Comparison of ENCODE assay signal across 20 cellular contexts in the genomic region with DNA sequence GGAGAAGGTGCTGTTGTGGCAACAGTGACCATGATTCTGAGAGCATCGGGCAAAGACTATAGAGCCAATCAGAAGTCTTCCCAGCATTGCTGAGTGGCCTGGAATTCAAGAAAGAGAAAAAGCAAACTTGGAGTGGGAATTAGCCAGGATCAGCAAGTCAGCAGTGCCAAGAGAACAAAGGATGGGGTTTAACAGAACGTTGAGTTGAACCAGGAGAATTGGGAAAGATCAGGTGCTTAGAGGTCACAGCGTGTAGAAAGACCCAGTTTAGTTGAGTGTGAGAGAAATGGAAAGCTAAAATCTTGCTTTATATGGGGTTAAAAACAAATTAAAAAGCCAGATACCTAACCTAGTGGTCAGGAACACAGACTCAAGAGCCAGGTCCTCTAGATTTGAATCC.
DNase-seq lines count a peak whose midpoint lies in the region; ATAC-seq lines count a peak whose summit lies in the region.
"Had no signal": no experiment of that assay in that cellular context is flagged by ENCODE, and none has a peak within 500 bp of the region (broad histone marks: within the 10 kb centered on the region; RNA-seq: fewer than 3 reads in every experiment).

No MANE protein-coding gene starts in this region.

- ATAC-seq in CD4-positive, CD25-positive, alpha-beta regulatory T cell (ENCODE audit: low read depth in 2 of 2): no peak
- ATAC-seq in activated CD8-positive, alpha-beta T cell treated with anti-CD3 and anti-CD28 coated beads, Interleukin-2, amount 10 ng/mL, durations not matched to agents 7 days and 5 days: no peak
- ATAC-seq in naive thymus-derived CD8-positive, alpha-beta T cell: no peak
- ATAC-seq in HG02571 (IDR thresholded peaks at IDR 0.05; ENCODE audit: unreplicated experiment) (no peak), GM21786 (IDR thresholded peaks at IDR 0.05; ENCODE audit: unreplicated experiment) (no peak)
- ATAC-seq: psoas muscle; stimulated activated memory B cell treated with anti-CD40 and anti-IgM and Interleukin-4, amounts not matched to agents 10 μg/mL and 1 μg/mL and 100 μg/mL, for 72 hours had no signal

- H3K4me1 Mint-ChIP-seq in CD4-positive, CD25-positive, alpha-beta regulatory T cell: peaks cover 19 to 32% (median 27%) of the 10 kb centered on the region in 4 donors
- H3K4me1 Mint-ChIP-seq in activated CD8-positive, alpha-beta T cell treated with anti-CD3 and anti-CD28 coated beads, Interleukin-2, amount 10 ng/mL, durations not matched to agents 7 days and 5 days (ENCODE audit: low read depth): peaks cover 58% of the 10 kb centered on the region
- peaks cover 23 to 39% (median 37%) of the 10 kb centered on the region in 4 donors for H3K4me1 Mint-ChIP-seq in naive thymus-derived CD8-positive, alpha-beta T cell

- H3K9me3 Mint-ChIP-seq in CD4-positive, CD25-positive, alpha-beta regulatory T cell: no peaks in the 10 kb centered on the region
- H3K9me3 Mint-ChIP-seq in activated CD8-positive, alpha-beta T cell treated with anti-CD3 and anti-CD28 coated beads, Interleukin-2, amount 10 ng/mL, durations not matched to agents 7 days and 5 days (ENCODE audit: insufficient read depth): no peaks in the 10 kb centered on the region
- H3K9me3 Mint-ChIP-seq in naive thymus-derived CD8-positive, alpha-beta T cell: peaks cover 0 to 14% (median 0%) of the 10 kb centered on the region in 9 donors
- H3K9me3 Mint-ChIP-seq: stimulated activated memory B cell treated with anti-CD40 and anti-IgM and Interleukin-4, amounts not matched to agents 10 μg/mL and 1 μg/mL and 100 μg/mL, for 72 hours had no signal

- peaks cover 30 to 89% (median 56%) of the 10 kb centered on the region in 10 experiments for H3K4me1 ChIP-seq in BLaER1 treated with 17β-estradiol and CSF1 and Interleukin-3, amounts not matched to agents 10 nM and 100 nM
- peaks cover 8% of the 10 kb centered on the region for H3K4me1 ChIP-seq in CD4-positive, CD25-positive, alpha-beta regulatory T cell (ENCODE audit: control insufficient read depth, insufficient read depth, low read length, poor library complexity, severe bottlenecking)
- H3K4me1 ChIP-seq: neural progenitor cell had no signal

- H3K4me2 ChIP-seq in BLaER1 treated with 17β-estradiol and CSF1 and Interleukin-3, amounts not matched to agents 10 nM and 100 nM: peak overlapping the region; percentile 45 to 84 (median 68); a peak in 20 of 22 replicates
- H3K4me2 ChIP-seq: neural progenitor cell had no signal

- H4K20me1 ChIP-seq in BLaER1 treated with 17β-estradiol and CSF1 and Interleukin-3, amounts not matched to agents 10 nM and 100 nM: no peaks in the 10 kb centered on the region

- no peak for DNase-seq in CD4-positive, CD25-positive, alpha-beta regulatory T cell
- DNase-seq in activated CD8-positive, alpha-beta T cell treated with anti-CD3 and anti-CD28 coated beads, Interleukin-2, amount 10 ng/mL, durations not matched to agents 7 days and 5 days: no peak
- DNase-seq in naive thymus-derived CD8-positive, alpha-beta T cell: no peak
- DNase-seq in KBM-7: no peak
- DNase-seq: activated gamma-delta T cell treated with Interleukin-2 at 50 U/mL for 16 hours; central memory CD4-positive, alpha-beta T cell; dorsolateral prefrontal cortex; left ventricle myocardium inferior; NCI-H1105 treated with DMSO at 0.1 percent for 48 hours; NCI-H2029 treated with DMSO at 0.1 percent for 48 hours; NCI-H345; NCI-H82; psoas muscle had no signal

- peak overlapping the region in 7 of 11 experiments; percentile 4 to 66 (median 48); a peak in 14 of 22 replicates for H3K9ac ChIP-seq in BLaER1 treated with 17β-estradiol and CSF1 and Interleukin-3, amounts not matched to agents 10 nM and 100 nM
- H3K9ac ChIP-seq: neural progenitor cell had no signal

- peaks cover 0 to 14% (median 0%) of the 10 kb centered on the region in 11 experiments; a peak in 2 of 22 replicates for H3K36me3 ChIP-seq in BLaER1 treated with 17β-estradiol and CSF1 and Interleukin-3, amounts not matched to agents 10 nM and 100 nM
- no peaks in the 10 kb centered on the region for H3K36me3 ChIP-seq in CD4-positive, CD25-positive, alpha-beta regulatory T cell (ENCODE audit: control insufficient read depth, insufficient read depth, low read length)

- H3K4me3 Mint-ChIP-seq in CD4-positive, CD25-positive, alpha-beta regulatory T cell: no peak overlapping the region
- H3K4me3 Mint-ChIP-seq in activated CD8-positive, alpha-beta T cell treated with anti-CD3 and anti-CD28 coated beads, Interleukin-2, amount 10 ng/mL, durations not matched to agents 7 days and 5 days: peak overlapping the region; percentile 32
- peak overlapping the region in 5 of 10 donors; percentile 1 to 48 (median 4) for H3K4me3 Mint-ChIP-seq in naive thymus-derived CD8-positive, alpha-beta T cell
- H3K4me3 Mint-ChIP-seq: neural progenitor cell; stimulated activated memory B cell treated with anti-CD40 and anti-IgM and Interleukin-4, amounts not matched to agents 10 μg/mL and 1 μg/mL and 100 μg/mL, for 72 hours had no signal

- no peaks in the 10 kb centered on the region for H3K27me3 Mint-ChIP-seq in CD4-positive, CD25-positive, alpha-beta regulatory T cell
- H3K27me3 Mint-ChIP-seq in activated CD8-positive, alpha-beta T cell treated with anti-CD3 and anti-CD28 coated beads, Interleukin-2, amount 10 ng/mL, durations not matched to agents 7 days and 5 days (ENCODE audit: low read depth): no peaks in the 10 kb centered on the region
- H3K27me3 Mint-ChIP-seq in naive thymus-derived CD8-positive, alpha-beta T cell: no peaks in the 10 kb centered on the region
- H3K27me3 Mint-ChIP-seq: stimulated activated memory B cell treated with anti-CD40 and anti-IgM and Interleukin-4, amounts not matched to agents 10 μg/mL and 1 μg/mL and 100 μg/mL, for 72 hours had no signal

- H3K36me3 Mint-ChIP-seq in CD4-positive, CD25-positive, alpha-beta regulatory T cell: peaks cover 3% of the 10 kb centered on the region
- H3K36me3 Mint-ChIP-seq in activated CD8-positive, alpha-beta T cell treated with anti-CD3 and anti-CD28 coated beads, Interleukin-2, amount 10 ng/mL, durations not matched to agents 7 days and 5 days (ENCODE audit: low read depth): peaks cover 20% of the 10 kb centered on the region
- H3K36me3 Mint-ChIP-seq in naive thymus-derived CD8-positive, alpha-beta T cell: no peaks in the 10 kb centered on the region
- H3K36me3 Mint-ChIP-seq: stimulated activated memory B cell treated with anti-CD40 and anti-IgM and Interleukin-4, amounts not matched to agents 10 μg/mL and 1 μg/mL and 100 μg/mL, for 72 hours had no signal

- peak overlapping the region; percentile 23 to 64 (median 50) for H3K27ac Mint-ChIP-seq in CD4-positive, CD25-positive, alpha-beta regulatory T cell
- H3K27ac Mint-ChIP-seq in activated CD8-positive, alpha-beta T cell treated with anti-CD3 and anti-CD28 coated beads, Interleukin-2, amount 10 ng/mL, durations not matched to agents 7 days and 5 days: peak overlapping the region; percentile 92
- peak overlapping the region; percentile 19 to 89 (median 63) for H3K27ac Mint-ChIP-seq in naive thymus-derived CD8-positive, alpha-beta T cell
- H3K27ac Mint-ChIP-seq: neural progenitor cell had no signal

- peak overlapping the region; percentile 69 to 90 (median 74) for H3K27ac ChIP-seq in BLaER1 treated with 17β-estradiol and CSF1 and Interleukin-3, amounts not matched to agents 10 nM and 100 nM
- no peak overlapping the region for H3K27ac ChIP-seq in CD4-positive, CD25-positive, alpha-beta regulatory T cell (ENCODE audit: insufficient read depth, low read length, poor library complexity, severe bottlenecking)
- H3K27ac ChIP-seq: epithelial cell of prostate, left ventricle myocardium inferior, neural progenitor cell, psoas muscle, thoracic aorta had no signal

- POLR2A ChIA-PET in activated CD8-positive, alpha-beta T cell treated with anti-CD3 and anti-CD28 coated beads, Interleukin-2, amount 10 ng/mL, durations not matched to agents 7 days and 5 days (lab: Charles Lee): no interaction called here
- POLR2A ChIA-PET in naive thymus-derived CD8-positive, alpha-beta T cell (lab: Charles Lee): no interaction called here

- H3K4me3 ChIP-seq in BLaER1 treated with 17β-estradiol and CSF1 and Interleukin-3, amounts not matched to agents 10 nM and 100 nM: no peak overlapping the region; a peak in 1 of 20 replicates
- H3K4me3 ChIP-seq in CD4-positive, CD25-positive, alpha-beta regulatory T cell (ENCODE audit: low read depth, low read length): no peak overlapping the region
- H3K4me3 ChIP-seq: dorsolateral prefrontal cortex, left ventricle myocardium inferior, neural progenitor cell, psoas muscle, thoracic aorta had no signal

- H3K27me3 ChIP-seq in BLaER1 treated with 17β-estradiol and CSF1 and Interleukin-3, amounts not matched to agents 10 nM and 100 nM: no peaks in the 10 kb centered on the region
- H3K27me3 ChIP-seq in CD4-positive, CD25-positive, alpha-beta regulatory T cell (ENCODE audit: control insufficient read depth, insufficient read depth, low read length): no peaks in the 10 kb centered on the region
- H3K27me3 ChIP-seq: dorsolateral prefrontal cortex, neural progenitor cell had no signal

- in situ Hi-C loops in KBM-7 (cut with MboI; ENCODE audit: low pct_unique_long_range_greater_than_20kb, low sequenced_read_pairs): no loop called here

- CTCF ChIA-PET in activated CD8-positive, alpha-beta T cell treated with anti-CD3 and anti-CD28 coated beads, Interleukin-2, amount 10 ng/mL, durations not matched to agents 7 days and 5 days (lab: Charles Lee): interaction anchor here (0.7 to 1.0 kb wide), 2 partner anchors 16 to 70 kb away, joined by 3 to 4 read pairs; no protein-coding TSS in a partner anchor

- H3K9me3 ChIP-seq in BLaER1 treated with 17β-estradiol and CSF1 and Interleukin-3, amounts not matched to agents 10 nM and 100 nM (replicated peaks in 1 of 11): no peaks in the 10 kb centered on the region
- no peaks in the 10 kb centered on the region for H3K9me3 ChIP-seq in CD4-positive, CD25-positive, alpha-beta regulatory T cell (ENCODE audit: control insufficient read depth in 2 of 2, low read length in 2 of 2)
- H3K9me3 ChIP-seq: left ventricle myocardium inferior, psoas muscle, thoracic aorta had no signal
